Comparison of ENCODE assay signal across 11 cellular contexts in the genomic region with DNA sequence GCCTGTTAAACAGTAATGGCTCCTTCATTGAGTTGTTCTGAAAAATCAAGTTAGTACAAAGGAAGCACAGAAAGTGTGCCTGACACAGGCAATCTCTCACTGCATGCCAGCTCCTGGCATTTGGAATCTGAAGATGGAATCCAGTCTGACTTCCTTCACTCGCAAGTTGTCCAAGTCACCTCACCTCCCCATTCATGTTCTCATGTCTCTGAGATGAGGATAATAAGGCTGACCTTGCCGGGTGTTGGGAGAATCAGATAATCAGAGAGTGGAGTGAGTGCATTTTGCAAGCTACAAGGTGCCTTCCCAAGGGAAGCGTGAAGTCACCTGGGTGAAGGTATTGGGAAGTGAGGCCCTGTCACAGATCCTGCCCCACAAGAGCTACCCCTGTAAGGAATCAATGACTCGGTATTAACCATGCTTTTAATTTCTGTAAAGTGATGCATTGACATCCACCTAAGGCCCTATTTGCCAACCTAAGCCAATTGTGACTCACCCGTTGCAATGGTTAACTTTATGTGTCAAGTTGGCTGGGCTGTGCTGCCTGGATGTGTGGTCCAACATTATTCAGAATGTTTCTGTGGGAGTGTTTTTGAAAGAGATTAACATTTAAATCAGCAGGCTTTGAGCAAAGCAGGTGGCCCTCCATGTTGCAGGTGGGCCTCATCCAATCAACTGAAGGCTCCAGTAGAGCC.
A peak's percentile ranks its signal among the peaks of the same experiment; 100 is the strongest.
DNase-seq lines count a peak whose midpoint lies in the region; ATAC-seq and TF ChIP-seq lines count a peak whose summit lies in the region.
"Had no signal": no experiment of that assay in that cellular context is flagged by ENCODE, and none has a peak within 500 bp of the region (broad histone marks: within the 10 kb centered on the region; RNA-seq: fewer than 3 reads in every experiment).

No MANE protein-coding gene starts in this region.

- H3K36me3 ChIP-seq in heart right ventricle (no peaks in the 10 kb centered on the region), vagina (no peaks in the 10 kb centered on the region)

- H3K9me3 Mint-ChIP-seq in brain: peaks cover 0 to 5% (median 0%) of the 10 kb centered on the region in 5 experiments
- H3K9me3 Mint-ChIP-seq: stimulated activated naive CD8-positive, alpha-beta T cell treated with anti-CD3 and anti-CD28 coated beads, Interleukin-15, Interleukin-2, amounts not matched to agents 100 ng/mL and 50 ng/mL, for 24 hours had no signal

- H3K4me3 ChIP-seq in heart right ventricle (no peak overlapping the region), vagina (no peak overlapping the region)

- no peak overlapping the region for H3K4me3 Mint-ChIP-seq in brain
- H3K4me3 Mint-ChIP-seq: stimulated activated naive CD8-positive, alpha-beta T cell treated with anti-CD3 and anti-CD28 coated beads, Interleukin-15, Interleukin-2, amounts not matched to agents 100 ng/mL and 50 ng/mL, for 24 hours had no signal

- H3K9me3 ChIP-seq in heart right ventricle (no peaks in the 10 kb centered on the region), vagina (no peaks in the 10 kb centered on the region)

- H3K4me1 ChIP-seq in heart right ventricle (peaks cover 44 to 99% (median 80%) of the 10 kb centered on the region in 9 donors), vagina (peaks cover 87% of the 10 kb centered on the region)

- DNase-seq in heart right ventricle (no peak), left ventricle myocardium superior (no peak), vagina (ENCODE audit: extremely low spot score in 2 of 2) (no peak), occipital lobe (lab: John Stamatoyannopoulos, UW) (no peak), SHP77 (lab: John Stamatoyannopoulos, UW) (no peak), NCI-H1417 treated with DMSO at 0.1 percent for 48 hours (lab: John Stamatoyannopoulos, UW) (no peak)
- DNase-seq: amniotic stem cell, NCI-H1930 had no signal

- H3K27me3 Mint-ChIP-seq in brain: no peaks in the 10 kb centered on the region
- H3K27me3 Mint-ChIP-seq: stimulated activated naive CD8-positive, alpha-beta T cell treated with anti-CD3 and anti-CD28 coated beads, Interleukin-15, Interleukin-2, amounts not matched to agents 100 ng/mL and 50 ng/mL, for 24 hours had no signal

- H3K27me3 ChIP-seq in heart right ventricle (no peaks in the 10 kb centered on the region), layer of hippocampus (ENCODE audit: control insufficient read depth, insufficient read depth, low read length) (no peaks in the 10 kb centered on the region), vagina (no peaks in the 10 kb centered on the region)

- H3K36me3 Mint-ChIP-seq in brain: no peaks in the 10 kb centered on the region

- ATAC-seq in heart right ventricle: no peak
- no peak for ATAC-seq in left ventricle myocardium superior

- peak overlapping the region in 3 of 5 experiments; percentile 98 to 100 (median 98) for H3K27ac Mint-ChIP-seq in brain
- H3K27ac Mint-ChIP-seq: stimulated activated naive CD8-positive, alpha-beta T cell treated with anti-CD3 and anti-CD28 coated beads, Interleukin-15, Interleukin-2, amounts not matched to agents 100 ng/mL and 50 ng/mL, for 24 hours had no signal

- peak overlapping the region in 6 of 10 donors; percentile 94 to 99 (median 97) for H3K27ac ChIP-seq in heart right ventricle
- peak overlapping the region; percentile 88 for H3K27ac ChIP-seq in layer of hippocampus (ENCODE audit: low read depth, low read length)
- H3K27ac ChIP-seq in vagina: peak overlapping the region; percentile 98

- 78 to 84% methylated on average over 5 of the region's 5 CpGs for WGBS in heart right ventricle, 2 donors

- peaks cover 100% of the 10 kb centered on the region for H3K4me1 Mint-ChIP-seq in brain

- TF ChIP-seq CTCF in heart right ventricle (IDR thresholded peaks at IDR 0.05): no peak
- no peak for TF ChIP-seq CTCF in brain (conservative IDR thresholded peaks at IDR 0.05)
- no peak for TF ChIP-seq CTCF in vagina (IDR thresholded peaks at IDR 0.05)

- no peak for TF ChIP-seq POLR2A in vagina (IDR thresholded peaks at IDR 0.05)

- intact Hi-C loops in heart right ventricle (cut with DNase I) (loop anchor here in 3 of 10 donors (5.0 to 10.0 kb wide), 3 partner anchors 41 to 53 kb away; no protein-coding TSS in a partner anchor), left ventricle myocardium superior (cut with micrococcal nuclease) (no loop called here), vagina (cut with DNase I) (no loop called here)
